8 cellular contexts compared by ENCODE assay signal in the genomic region with DNA sequence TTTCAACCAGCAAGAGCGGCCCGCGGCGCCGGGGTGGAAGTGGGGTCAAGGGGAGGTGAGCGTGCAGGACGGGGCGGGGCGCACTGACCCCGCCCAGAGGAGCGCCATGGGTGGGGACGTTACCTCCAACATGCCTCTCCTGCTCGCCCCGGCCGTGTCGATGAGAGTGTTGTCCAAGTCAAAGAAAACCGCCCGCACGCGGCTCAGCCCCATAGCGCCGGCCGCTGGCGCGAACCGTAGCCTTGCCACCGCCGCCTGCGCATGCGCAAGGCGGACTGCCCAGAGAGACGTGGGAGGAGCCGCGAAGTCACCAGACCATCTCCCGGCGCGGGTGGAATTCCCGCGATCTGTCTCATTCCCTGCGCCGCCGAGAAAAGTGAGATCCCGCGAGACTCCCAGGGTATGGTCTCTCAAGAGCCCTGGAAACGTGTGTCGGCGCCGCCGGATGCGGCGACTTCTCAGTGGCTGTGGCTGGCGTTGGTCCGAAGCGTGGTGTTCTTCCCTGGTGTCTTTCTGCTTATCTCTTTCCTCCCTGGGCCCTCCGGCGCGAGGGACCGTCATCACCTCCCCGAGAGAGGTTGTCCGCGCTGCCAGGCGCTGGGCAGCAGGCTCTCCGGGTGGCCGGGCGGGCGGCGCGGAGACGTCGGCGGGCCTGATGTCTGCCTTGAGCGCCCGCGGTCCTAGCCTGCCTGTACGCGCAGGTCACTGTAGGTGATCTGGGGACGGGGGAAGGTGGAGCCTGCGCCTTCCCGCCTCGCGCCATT. TPM values are rescaled to one million over a fixed set of nuclear protein-coding genes. Genes with fewer than 3 reads are reported as not detected.
A peak's percentile ranks its signal among the peaks of the same experiment; 100 is the strongest.
DNase-seq lines count a peak whose midpoint lies in the region; ATAC-seq and TF ChIP-seq lines count a peak whose summit lies in the region.

A gene with protein sequence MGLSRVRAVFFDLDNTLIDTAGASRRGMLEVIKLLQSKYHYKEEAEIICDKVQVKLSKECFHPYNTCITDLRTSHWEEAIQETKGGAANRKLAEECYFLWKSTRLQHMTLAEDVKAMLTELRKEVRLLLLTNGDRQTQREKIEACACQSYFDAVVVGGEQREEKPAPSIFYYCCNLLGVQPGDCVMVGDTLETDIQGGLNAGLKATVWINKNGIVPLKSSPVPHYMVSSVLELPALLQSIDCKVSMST (minus strand): TSS at position 279 of the 764 bp plus-strand sequence. CDS start 66 bp downstream, at position 213.

- H3K27me3 ChIP-seq in thymus (ENCODE audit: control insufficient read depth, insufficient read depth), result no peaks in the 10 kb centered on the region

- DNase-seq in GM12864 (ENCODE audit: low read depth) (peak; percentile 92), NCI-H1092 treated with DMSO at 0.1 percent for 48 hours (lab: John Stamatoyannopoulos, UW) (peak; percentile 98), head of caudate nucleus (peak; percentile 87 to 97 (median 93)), osteocyte (ENCODE audit: extremely low spot score, unreplicated experiment) (peak; percentile 99)

- TF ChIP-seq CTCF in GM12864 (IDR thresholded peaks at IDR 0.05; ENCODE audit: low read depth, low read length, missing control alignments) (no peak), osteocyte (IDR thresholded peaks at IDR 0.05) (peak; percentile 15)

- no peaks in the 10 kb centered on the region for H3K9me3 Mint-ChIP-seq in activated naive CD8-positive, alpha-beta T cell (ENCODE audit: low read depth)
- H3K9me3 Mint-ChIP-seq in osteocyte (ENCODE audit: unreplicated experiment), result no peaks in the 10 kb centered on the region

- H3K4me3 ChIP-seq in GM12864 (ENCODE audit: low read depth, low read length), result peak within 1 kb of the TSS; percentile 85
- H3K4me3 ChIP-seq in thymus (ENCODE audit: low read length), result peak within 1 kb of the TSS; percentile 80

- intact Hi-C loops in head of caudate nucleus (cut with DNase I), result loop anchor here (5.0 to 10.0 kb wide), 4 partner anchors 73 to 243 kb away; a partner anchor contains a TSS

- no peaks in the 10 kb centered on the region for H3K27me3 Mint-ChIP-seq in activated naive CD8-positive, alpha-beta T cell
- no peaks in the 10 kb centered on the region for H3K27me3 Mint-ChIP-seq in osteocyte (ENCODE audit: unreplicated experiment)

- peak within 1 kb of the TSS; percentile 94 for H3K27ac Mint-ChIP-seq in activated naive CD8-positive, alpha-beta T cell
- peak within 1 kb of the TSS; percentile 97 for H3K27ac Mint-ChIP-seq in osteocyte (ENCODE audit: unreplicated experiment)

- H3K4me1 ChIP-seq in thymus (ENCODE audit: control insufficient read depth, insufficient read depth, low read length), result peaks cover 10% of the 10 kb centered on the region

- peaks cover 15% of the 10 kb centered on the region for H3K4me1 Mint-ChIP-seq in activated naive CD8-positive, alpha-beta T cell (ENCODE audit: low read depth)
- H3K4me1 Mint-ChIP-seq in osteocyte (ENCODE audit: unreplicated experiment), result peaks cover 20% of the 10 kb centered on the region

- ATAC-seq in HG02623 (IDR thresholded peaks at IDR 0.05; ENCODE audit: unreplicated experiment), result peak; percentile 78
- ATAC-seq in SK-N-SH treated with all-trans-retinoic acid at 6 μM for 48 hours, result peak; percentile 97

- peak within 1 kb of the TSS; percentile 85 for H3K4me3 Mint-ChIP-seq in activated naive CD8-positive, alpha-beta T cell
- H3K4me3 Mint-ChIP-seq in osteocyte (ENCODE audit: unreplicated experiment), result peak within 1 kb of the TSS; percentile 89

- peaks cover 5% of the 10 kb centered on the region for H3K36me3 ChIP-seq in thymus (ENCODE audit: control insufficient read depth, insufficient read depth)

- WGBS in thymus, result under 1% methylated on average over 81 of the region's 81 CpGs

- H3K27ac ChIP-seq in thymus (ENCODE audit: low read depth), result peak within 1 kb of the TSS; percentile 84

- H3K36me3 Mint-ChIP-seq in activated naive CD8-positive, alpha-beta T cell, result peaks cover 5% of the 10 kb centered on the region
- H3K36me3 Mint-ChIP-seq in osteocyte (ENCODE audit: unreplicated experiment), result no peaks in the 10 kb centered on the region

- H3K9me3 ChIP-seq in thymus (ENCODE audit: control insufficient read depth), result no peaks in the 10 kb centered on the region

TF ChIP-seq in SK-N-SH treated with all-trans-retinoic acid at 6 μM for 48 hours, 23 proteins besides CTCF, POLR2A, EP300 and RAD21:
- TF ChIP-seq PPARA (CRISPR knock-in tag; IDR thresholded peaks at IDR 0.05; ENCODE audit: borderline replicate concordance) (no peak), ZC3H10 (CRISPR knock-in tag; IDR thresholded peaks at IDR 0.05) (no peak), ZFP3 (CRISPR knock-in tag; IDR thresholded peaks at IDR 0.05) (no peak; the same call in 1 of the 2 replicates), CSDC2 (CRISPR knock-in tag; IDR thresholded peaks at IDR 0.05) (no peak), ZNF70 (CRISPR knock-in tag; IDR thresholded peaks at IDR 0.05) (no peak), ESRRG (CRISPR knock-in tag; IDR thresholded peaks at IDR 0.05) (no peak), TOX (CRISPR knock-in tag; IDR thresholded peaks at IDR 0.05; ENCODE audit: borderline replicate concordance) (no peak), BACH2 (CRISPR knock-in tag; IDR thresholded peaks at IDR 0.05; ENCODE audit: borderline replicate concordance) (no peak), ZNF565 (CRISPR knock-in tag; conservative IDR thresholded peaks at IDR 0.05; ENCODE audit: low read depth) (no peak), ZFP30 (CRISPR knock-in tag; IDR thresholded peaks at IDR 0.05) (no peak), ZNF8 (CRISPR knock-in tag; IDR thresholded peaks at IDR 0.05) (no peak), TCF4 (CRISPR knock-in tag; IDR thresholded peaks at IDR 0.05; ENCODE audit: borderline replicate concordance) (no peak), OSR1 (CRISPR knock-in tag; IDR thresholded peaks at IDR 0.05) (no peak), RARB (CRISPR knock-in tag; IDR thresholded peaks at IDR 0.05) (no peak)
- TF ChIP-seq, protein P1, sequence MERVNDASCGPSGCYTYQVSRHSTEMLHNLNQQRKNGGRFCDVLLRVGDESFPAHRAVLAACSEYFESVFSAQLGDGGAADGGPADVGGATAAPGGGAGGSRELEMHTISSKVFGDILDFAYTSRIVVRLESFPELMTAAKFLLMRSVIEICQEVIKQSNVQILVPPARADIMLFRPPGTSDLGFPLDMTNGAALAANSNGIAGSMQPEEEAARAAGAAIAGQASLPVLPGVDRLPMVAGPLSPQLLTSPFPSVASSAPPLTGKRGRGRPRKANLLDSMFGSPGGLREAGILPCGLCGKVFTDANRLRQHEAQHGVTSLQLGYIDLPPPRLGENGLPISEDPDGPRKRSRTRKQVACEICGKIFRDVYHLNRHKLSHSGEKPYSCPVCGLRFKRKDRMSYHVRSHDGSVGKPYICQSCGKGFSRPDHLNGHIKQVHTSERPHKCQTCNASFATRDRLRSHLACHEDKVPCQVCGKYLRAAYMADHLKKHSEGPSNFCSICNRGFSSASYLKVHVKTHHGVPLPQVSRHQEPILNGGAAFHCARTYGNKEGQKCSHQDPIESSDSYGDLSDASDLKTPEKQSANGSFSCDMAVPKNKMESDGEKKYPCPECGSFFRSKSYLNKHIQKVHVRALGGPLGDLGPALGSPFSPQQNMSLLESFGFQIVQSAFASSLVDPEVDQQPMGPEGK (CRISPR knock-in tag; IDR thresholded peaks at IDR 0.05; ENCODE audit: borderline replicate concordance), result no peak
- TF ChIP-seq, protein P2, sequence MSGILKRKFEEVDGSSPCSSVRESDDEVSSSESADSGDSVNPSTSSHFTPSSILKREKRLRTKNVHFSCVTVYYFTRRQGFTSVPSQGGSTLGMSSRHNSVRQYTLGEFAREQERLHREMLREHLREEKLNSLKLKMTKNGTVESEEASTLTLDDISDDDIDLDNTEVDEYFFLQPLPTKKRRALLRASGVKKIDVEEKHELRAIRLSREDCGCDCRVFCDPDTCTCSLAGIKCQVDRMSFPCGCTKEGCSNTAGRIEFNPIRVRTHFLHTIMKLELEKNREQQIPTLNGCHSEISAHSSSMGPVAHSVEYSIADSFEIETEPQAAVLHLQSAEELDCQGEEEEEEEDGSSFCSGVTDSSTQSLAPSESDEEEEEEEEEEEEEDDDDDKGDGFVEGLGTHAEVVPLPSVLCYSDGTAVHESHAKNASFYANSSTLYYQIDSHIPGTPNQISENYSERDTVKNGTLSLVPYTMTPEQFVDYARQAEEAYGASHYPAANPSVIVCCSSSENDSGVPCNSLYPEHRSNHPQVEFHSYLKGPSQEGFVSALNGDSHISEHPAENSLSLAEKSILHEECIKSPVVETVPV (CRISPR knock-in tag; IDR thresholded peaks at IDR 0.05), result no peak
- TF ChIP-seq, protein P3, sequence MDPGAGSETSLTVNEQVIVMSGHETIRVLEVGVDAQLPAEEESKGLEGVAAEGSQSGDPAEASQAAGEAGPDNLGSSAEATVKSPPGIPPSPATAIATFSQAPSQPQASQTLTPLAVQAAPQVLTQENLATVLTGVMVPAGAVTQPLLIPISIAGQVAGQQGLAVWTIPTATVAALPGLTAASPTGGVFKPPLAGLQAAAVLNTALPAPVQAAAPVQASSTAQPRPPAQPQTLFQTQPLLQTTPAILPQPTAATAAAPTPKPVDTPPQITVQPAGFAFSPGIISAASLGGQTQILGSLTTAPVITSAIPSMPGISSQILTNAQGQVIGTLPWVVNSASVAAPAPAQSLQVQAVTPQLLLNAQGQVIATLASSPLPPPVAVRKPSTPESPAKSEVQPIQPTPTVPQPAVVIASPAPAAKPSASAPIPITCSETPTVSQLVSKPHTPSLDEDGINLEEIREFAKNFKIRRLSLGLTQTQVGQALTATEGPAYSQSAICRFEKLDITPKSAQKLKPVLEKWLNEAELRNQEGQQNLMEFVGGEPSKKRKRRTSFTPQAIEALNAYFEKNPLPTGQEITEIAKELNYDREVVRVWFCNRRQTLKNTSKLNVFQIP (CRISPR knock-in tag; IDR thresholded peaks at IDR 0.05; ENCODE audit: borderline replicate concordance, low read depth), result no peak
- TF ChIP-seq, protein P4, sequence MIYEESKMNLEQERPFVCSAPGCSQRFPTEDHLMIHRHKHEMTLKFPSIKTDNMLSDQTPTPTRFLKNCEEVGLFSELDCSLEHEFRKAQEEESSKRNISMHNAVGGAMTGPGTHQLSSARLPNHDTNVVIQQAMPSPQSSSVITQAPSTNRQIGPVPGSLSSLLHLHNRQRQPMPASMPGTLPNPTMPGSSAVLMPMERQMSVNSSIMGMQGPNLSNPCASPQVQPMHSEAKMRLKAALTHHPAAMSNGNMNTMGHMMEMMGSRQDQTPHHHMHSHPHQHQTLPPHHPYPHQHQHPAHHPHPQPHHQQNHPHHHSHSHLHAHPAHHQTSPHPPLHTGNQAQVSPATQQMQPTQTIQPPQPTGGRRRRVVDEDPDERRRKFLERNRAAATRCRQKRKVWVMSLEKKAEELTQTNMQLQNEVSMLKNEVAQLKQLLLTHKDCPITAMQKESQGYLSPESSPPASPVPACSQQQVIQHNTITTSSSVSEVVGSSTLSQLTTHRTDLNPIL (CRISPR knock-in tag; IDR thresholded peaks at IDR 0.05; ENCODE audit: low read depth), result no peak

RNA-seq across cellular contexts. Expression of the gene that starts here (rescaled TPM):
- 6.0 and 6.6 TPM in 2 replicates for total RNA-seq in osteocyte
- polyA plus RNA-seq in thymus, result 2.9 TPM

Comparison
In these comparisons a context has a peak if more than half of its experiments do, and no peak if none do; other contexts are left out.
1. Peak in every context shown above with its lines: DNase-seq, ATAC-seq, H3K4me3 ChIP-seq and H3K27ac ChIP-seq.